Comparison of ENCODE assay signal across 8 cellular contexts in the genomic region with DNA sequence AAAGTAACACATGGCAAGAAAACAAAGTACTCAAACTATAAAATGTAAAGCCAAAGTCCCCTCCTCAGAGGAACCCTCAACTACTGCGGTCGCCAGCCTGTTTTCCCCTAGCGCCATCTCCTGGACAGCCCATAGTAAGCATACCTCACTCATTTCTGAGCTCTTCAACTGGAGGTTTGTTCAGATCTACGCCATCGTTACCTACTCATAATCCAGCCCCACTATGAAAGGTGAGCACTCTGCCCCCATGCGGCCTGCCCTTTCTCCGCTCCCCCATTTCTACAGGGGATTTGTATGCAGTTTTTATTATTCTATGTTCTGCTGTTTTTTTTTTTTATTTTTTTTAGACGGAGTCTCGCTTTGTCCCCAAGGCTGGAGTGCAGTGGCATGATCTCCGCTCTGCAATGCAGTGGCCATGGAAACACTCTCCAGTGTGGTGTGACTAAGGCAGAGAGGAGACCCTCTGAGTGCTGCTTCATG. TPM values are rescaled to one million over a fixed set of nuclear protein-coding genes. Genes with fewer than 3 reads are reported as not detected.
A peak's percentile ranks its signal among the peaks of the same experiment; 100 is the strongest.
DNase-seq lines count a peak whose midpoint lies in the region; ATAC-seq lines count a peak whose summit lies in the region.

No MANE protein-coding gene starts in this region.

- intact Hi-C loops in Right ventricle myocardium superior (cut with DNase I): loop anchor here (5.0 kb wide), 1 partner anchor 36 kb away; no protein-coding TSS in a partner anchor
- intact Hi-C loops in Right ventricle myocardium inferior (cut with DNase I): loop anchor here (5.0 kb wide), 1 partner anchor 36 kb away; no protein-coding TSS in a partner anchor

- no peaks in the 10 kb centered on the region for H3K9me3 Mint-ChIP-seq in central memory CD8-positive, alpha-beta T cell

- H3K27ac Mint-ChIP-seq in central memory CD8-positive, alpha-beta T cell (ENCODE audit: low read depth): no peak overlapping the region

- ATAC-seq in Right ventricle myocardium superior (ENCODE audit: poor library complexity): peak; percentile 54
- ATAC-seq in Right ventricle myocardium inferior: no peak
- ATAC-seq in central memory CD8-positive, alpha-beta T cell (replicated peaks; ENCODE audit: extremely low read depth, poor library complexity, severe bottlenecking): peak; percentile 99

- H3K36me3 Mint-ChIP-seq in central memory CD8-positive, alpha-beta T cell (ENCODE audit: insufficient read depth): peaks cover 6% of the 10 kb centered on the region

- no peaks in the 10 kb centered on the region for H3K27me3 Mint-ChIP-seq in central memory CD8-positive, alpha-beta T cell

- no peak overlapping the region for H3K4me3 Mint-ChIP-seq in central memory CD8-positive, alpha-beta T cell

- DNase-seq in Right ventricle myocardium superior (no peak), Right ventricle myocardium inferior (ENCODE audit: missing footprints) (no peak), NCI-H2196 (lab: John Stamatoyannopoulos, UW; ENCODE audit: unreplicated experiment) (peak; percentile 26), lung microvascular endothelial cell (ENCODE audit: low read depth in 2 of 2) (peak; percentile 56 to 59), NCI-H2029 treated with DMSO at 0.1 percent for 48 hours (lab: John Stamatoyannopoulos, UW) (no peak)
- DNase-seq in activated CD4-positive, alpha-beta T cell treated with anti-CD3 and anti-CD28 coated beads for 24 hours (ENCODE audit: low read depth in 2 of 2): peak; percentile 34 to 46
- peak; percentile 43 to 55 for DNase-seq in central memory CD8-positive, alpha-beta T cell (ENCODE audit: low spot score in 2 of 2)
- DNase-seq in stimulated activated CD8-positive, alpha-beta memory T cell treated with anti-CD3 and anti-CD28 coated beads, Interleukin-2, amount 100 ng/mL, for 1 hour (ENCODE audit: low read depth in 2 of 2): peak; percentile 24 to 39

- peaks cover 20% of the 10 kb centered on the region for H3K4me1 Mint-ChIP-seq in central memory CD8-positive, alpha-beta T cell

RNA-seq across cellular contexts. Expression of a gene that starts 26.2 kb away (rescaled TPM):
- total RNA-seq in Right ventricle myocardium superior (22.8 TPM), Right ventricle myocardium inferior (24.5 TPM), lung microvascular endothelial cell (3.1 and 5.4 TPM in 2 replicates)

RNA-seq across cellular contexts. Expression of a gene that starts 43.6 kb away (rescaled TPM):
- total RNA-seq in Right ventricle myocardium superior (5.3 TPM), Right ventricle myocardium inferior (5.4 TPM), lung microvascular endothelial cell (1.1 and 1.6 TPM in 2 replicates)

RNA-seq across cellular contexts. Expression of a gene that starts 51.2 kb away (rescaled TPM):
- total RNA-seq in Right ventricle myocardium superior (42.9 TPM), Right ventricle myocardium inferior (49.0 TPM), lung microvascular endothelial cell (32.9 and 49.0 TPM in 2 replicates)

Comparison
In these comparisons a context has a peak if more than half of its experiments do, and no peak if none do; other contexts are left out.
1. DNase-seq: peak in NCI-H2196 (single experiment), activated CD4-positive, alpha-beta T cell treated with anti-CD3 and anti-CD28 coated beads for 24 hours (2 of 2), central memory CD8-positive, alpha-beta T cell (2 of 2), lung microvascular endothelial cell (2 of 2) and stimulated activated CD8-positive, alpha-beta memory T cell treated with anti-CD3 and anti-CD28 coated beads, Interleukin-2, amount 100 ng/mL, for 1 hour (2 of 2); none in Right ventricle myocardium superior (single experiment), Right ventricle myocardium inferior (single experiment) and NCI-H2029 treated with DMSO at 0.1 percent for 48 hours (single experiment).